1 cellular context compared by ENCODE assay signal in genomic region chr4:83821493-83821892, GRCh38.
TF ChIP-seq lines count a peak whose summit lies in the region.

No MANE protein-coding gene starts in this region.

TF ChIP-seq in GM23338, 12 proteins besides CTCF, POLR2A, EP300 and RAD21 (continued from another document):
- TF ChIP-seq, protein P1, sequence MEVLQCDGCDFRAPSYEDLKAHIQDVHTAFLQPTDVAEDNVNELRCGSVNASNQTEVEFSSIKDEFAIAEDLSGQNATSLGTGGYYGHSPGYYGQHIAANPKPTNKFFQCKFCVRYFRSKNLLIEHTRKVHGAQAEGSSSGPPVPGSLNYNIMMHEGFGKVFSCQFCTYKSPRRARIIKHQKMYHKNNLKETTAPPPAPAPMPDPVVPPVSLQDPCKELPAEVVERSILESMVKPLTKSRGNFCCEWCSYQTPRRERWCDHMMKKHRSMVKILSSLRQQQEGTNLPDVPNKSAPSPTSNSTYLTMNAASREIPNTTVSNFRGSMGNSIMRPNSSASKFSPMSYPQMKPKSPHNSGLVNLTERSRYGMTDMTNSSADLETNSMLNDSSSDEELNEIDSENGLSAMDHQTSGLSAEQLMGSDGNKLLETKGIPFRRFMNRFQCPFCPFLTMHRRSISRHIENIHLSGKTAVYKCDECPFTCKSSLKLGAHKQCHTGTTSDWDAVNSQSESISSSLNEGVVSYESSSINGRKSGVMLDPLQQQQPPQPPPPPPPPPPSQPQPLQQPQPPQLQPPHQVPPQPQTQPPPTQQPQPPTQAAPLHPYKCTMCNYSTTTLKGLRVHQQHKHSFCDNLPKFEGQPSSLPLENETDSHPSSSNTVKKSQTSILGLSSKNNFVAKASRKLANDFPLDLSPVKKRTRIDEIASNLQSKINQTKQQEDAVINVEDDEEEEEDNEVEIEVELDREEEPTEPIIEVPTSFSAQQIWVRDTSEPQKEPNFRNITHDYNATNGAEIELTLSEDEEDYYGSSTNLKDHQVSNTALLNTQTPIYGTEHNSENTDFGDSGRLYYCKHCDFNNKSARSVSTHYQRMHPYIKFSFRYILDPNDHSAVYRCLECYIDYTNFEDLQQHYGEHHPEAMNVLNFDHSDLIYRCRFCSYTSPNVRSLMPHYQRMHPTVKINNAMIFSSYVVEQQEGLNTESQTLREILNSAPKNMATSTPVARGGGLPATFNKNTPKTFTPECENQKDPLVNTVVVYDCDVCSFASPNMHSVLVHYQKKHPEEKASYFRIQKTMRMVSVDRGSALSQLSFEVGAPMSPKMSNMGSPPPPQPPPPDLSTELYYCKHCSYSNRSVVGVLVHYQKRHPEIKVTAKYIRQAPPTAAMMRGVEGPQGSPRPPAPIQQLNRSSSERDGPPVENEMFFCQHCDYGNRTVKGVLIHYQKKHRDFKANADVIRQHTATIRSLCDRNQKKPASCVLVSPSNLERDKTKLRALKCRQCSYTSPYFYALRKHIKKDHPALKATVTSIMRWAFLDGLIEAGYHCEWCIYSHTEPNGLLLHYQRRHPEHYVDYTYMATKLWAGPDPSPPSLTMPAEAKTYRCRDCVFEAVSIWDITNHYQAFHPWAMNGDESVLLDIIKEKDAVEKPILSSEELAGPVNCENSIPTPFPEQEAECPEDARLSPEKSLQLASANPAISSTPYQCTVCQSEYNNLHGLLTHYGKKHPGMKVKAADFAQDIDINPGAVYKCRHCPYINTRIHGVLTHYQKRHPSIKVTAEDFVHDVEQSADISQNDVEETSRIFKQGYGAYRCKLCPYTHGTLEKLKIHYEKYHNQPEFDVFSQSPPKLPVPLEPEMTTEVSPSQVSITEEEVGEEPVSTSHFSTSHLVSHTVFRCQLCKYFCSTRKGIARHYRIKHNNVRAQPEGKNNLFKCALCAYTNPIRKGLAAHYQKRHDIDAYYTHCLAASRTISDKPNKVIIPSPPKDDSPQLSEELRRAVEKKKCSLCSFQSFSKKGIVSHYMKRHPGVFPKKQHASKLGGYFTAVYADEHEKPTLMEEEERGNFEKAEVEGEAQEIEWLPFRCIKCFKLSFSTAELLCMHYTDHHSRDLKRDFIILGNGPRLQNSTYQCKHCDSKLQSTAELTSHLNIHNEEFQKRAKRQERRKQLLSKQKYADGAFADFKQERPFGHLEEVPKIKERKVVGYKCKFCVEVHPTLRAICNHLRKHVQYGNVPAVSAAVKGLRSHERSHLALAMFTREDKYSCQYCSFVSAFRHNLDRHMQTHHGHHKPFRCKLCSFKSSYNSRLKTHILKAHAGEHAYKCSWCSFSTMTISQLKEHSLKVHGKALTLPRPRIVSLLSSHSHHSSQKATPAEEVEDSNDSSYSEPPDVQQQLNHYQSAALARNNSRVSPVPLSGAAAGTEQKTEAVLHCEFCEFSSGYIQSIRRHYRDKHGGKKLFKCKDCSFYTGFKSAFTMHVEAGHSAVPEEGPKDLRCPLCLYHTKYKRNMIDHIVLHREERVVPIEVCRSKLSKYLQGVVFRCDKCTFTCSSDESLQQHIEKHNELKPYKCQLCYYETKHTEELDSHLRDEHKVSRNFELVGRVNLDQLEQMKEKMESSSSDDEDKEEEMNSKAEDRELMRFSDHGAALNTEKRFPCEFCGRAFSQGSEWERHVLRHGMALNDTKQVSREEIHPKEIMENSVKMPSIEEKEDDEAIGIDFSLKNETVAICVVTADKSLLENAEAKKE (CRISPR knock-in tag; IDR thresholded peaks at IDR 0.05), result no peak
- TF ChIP-seq NANOG (IDR thresholded peaks at IDR 0.05; ENCODE audit: borderline replicate concordance) (no peak), JUNB (IDR thresholded peaks at IDR 0.05; ENCODE audit: unreplicated experiment) (no peak), ZNF331 (CRISPR knock-in tag; IDR thresholded peaks at IDR 0.05; ENCODE audit: low read depth) (no peak), EZH2phosphoT487 (IDR thresholded peaks at IDR 0.05; ENCODE audit: unreplicated experiment) (no peak), CREB1 (CRISPR knock-in tag; IDR thresholded peaks at IDR 0.05; ENCODE audit: low read depth) (no peak), STAT1 (IDR thresholded peaks at IDR 0.05; ENCODE audit: unreplicated experiment) (no peak), EZH2 (IDR thresholded peaks at IDR 0.05; ENCODE audit: low read depth, unreplicated experiment) (no peak), ZNF114 (CRISPR knock-in tag; IDR thresholded peaks at IDR 0.05) (no peak)
- TF ChIP-seq, protein P2, sequence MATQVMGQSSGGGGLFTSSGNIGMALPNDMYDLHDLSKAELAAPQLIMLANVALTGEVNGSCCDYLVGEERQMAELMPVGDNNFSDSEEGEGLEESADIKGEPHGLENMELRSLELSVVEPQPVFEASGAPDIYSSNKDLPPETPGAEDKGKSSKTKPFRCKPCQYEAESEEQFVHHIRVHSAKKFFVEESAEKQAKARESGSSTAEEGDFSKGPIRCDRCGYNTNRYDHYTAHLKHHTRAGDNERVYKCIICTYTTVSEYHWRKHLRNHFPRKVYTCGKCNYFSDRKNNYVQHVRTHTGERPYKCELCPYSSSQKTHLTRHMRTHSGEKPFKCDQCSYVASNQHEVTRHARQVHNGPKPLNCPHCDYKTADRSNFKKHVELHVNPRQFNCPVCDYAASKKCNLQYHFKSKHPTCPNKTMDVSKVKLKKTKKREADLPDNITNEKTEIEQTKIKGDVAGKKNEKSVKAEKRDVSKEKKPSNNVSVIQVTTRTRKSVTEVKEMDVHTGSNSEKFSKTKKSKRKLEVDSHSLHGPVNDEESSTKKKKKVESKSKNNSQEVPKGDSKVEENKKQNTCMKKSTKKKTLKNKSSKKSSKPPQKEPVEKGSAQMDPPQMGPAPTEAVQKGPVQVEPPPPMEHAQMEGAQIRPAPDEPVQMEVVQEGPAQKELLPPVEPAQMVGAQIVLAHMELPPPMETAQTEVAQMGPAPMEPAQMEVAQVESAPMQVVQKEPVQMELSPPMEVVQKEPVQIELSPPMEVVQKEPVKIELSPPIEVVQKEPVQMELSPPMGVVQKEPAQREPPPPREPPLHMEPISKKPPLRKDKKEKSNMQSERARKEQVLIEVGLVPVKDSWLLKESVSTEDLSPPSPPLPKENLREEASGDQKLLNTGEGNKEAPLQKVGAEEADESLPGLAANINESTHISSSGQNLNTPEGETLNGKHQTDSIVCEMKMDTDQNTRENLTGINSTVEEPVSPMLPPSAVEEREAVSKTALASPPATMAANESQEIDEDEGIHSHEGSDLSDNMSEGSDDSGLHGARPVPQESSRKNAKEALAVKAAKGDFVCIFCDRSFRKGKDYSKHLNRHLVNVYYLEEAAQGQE (IDR thresholded peaks at IDR 0.05; ENCODE audit: unreplicated experiment), result no peak
